14 cellular contexts compared by ENCODE assay signal in genomic region chr6:34132082-34132357, GRCh38. TPM values are rescaled to one million over a fixed set of nuclear protein-coding genes. Genes with fewer than 3 reads are reported as not detected.
"Had no signal": no experiment of that assay in that cellular context is flagged by ENCODE, and none has a peak within 500 bp of the region (broad histone marks: within the 10 kb centered on the region; RNA-seq: fewer than 3 reads in every experiment).

No MANE protein-coding gene starts in this region.

- H3K27ac ChIP-seq: cardiac muscle cell, esophagus muscularis mucosa had no signal

- H3K36me3 ChIP-seq: cardiac muscle cell, esophagus muscularis mucosa had no signal

- H3K9me3 ChIP-seq: esophagus muscularis mucosa, mucosa of descending colon had no signal

- H3K4me3 ChIP-seq: cardiac muscle cell, esophagus muscularis mucosa, mucosa of descending colon had no signal

- ATAC-seq: activated CD8-positive, alpha-beta T cell treated with anti-CD3 and anti-CD28 coated beads for 36 hours; activated T-cell treated with anti-CD3 and anti-CD28 coated beads, Interleukin-2, amount 50 U/mL, for 4 hours; naive thymus-derived CD4-positive, alpha-beta T cell; stimulated activated effector memory CD8-positive, alpha-beta T cell treated with anti-CD3 and anti-CD28 coated beads, Interleukin-12 subunit alpha, Interleukin-12 subunit beta, amount 100 ng/mL, for 72 hours; T-cell had no signal

- H3K4me1 ChIP-seq: esophagus muscularis mucosa had no signal

- DNase-seq: activated effector memory CD4-positive, alpha-beta T cell treated with Interleukin-2 at 50 U/mL for 16 hours; activated naive CD4-positive, alpha-beta T cell treated with anti-CD3 and anti-CD28 coated beads, Interleukin-2, amount 50 U/mL, for 16 hours; activated T-cell treated with anti-CD3 and anti-CD28 coated beads, Interleukin-2, amount 50 U/mL, for 4 hours; posterior cingulate gyrus had no signal

RNA-seq across cellular contexts. Expression of gene GRM4, which starts 13.9 kb away (rescaled TPM):
- total RNA-seq: esophagus muscularis mucosa; glomerular endothelial cell; left lobe of liver; lung microvascular endothelial cell; naive thymus-derived CD4-positive, alpha-beta T cell had no signal
- polyA plus RNA-seq: naive thymus-derived CD4-positive, alpha-beta T cell had no signal
